Comparison of ENCODE assay signal across 15 cellular contexts in the genomic region with DNA sequence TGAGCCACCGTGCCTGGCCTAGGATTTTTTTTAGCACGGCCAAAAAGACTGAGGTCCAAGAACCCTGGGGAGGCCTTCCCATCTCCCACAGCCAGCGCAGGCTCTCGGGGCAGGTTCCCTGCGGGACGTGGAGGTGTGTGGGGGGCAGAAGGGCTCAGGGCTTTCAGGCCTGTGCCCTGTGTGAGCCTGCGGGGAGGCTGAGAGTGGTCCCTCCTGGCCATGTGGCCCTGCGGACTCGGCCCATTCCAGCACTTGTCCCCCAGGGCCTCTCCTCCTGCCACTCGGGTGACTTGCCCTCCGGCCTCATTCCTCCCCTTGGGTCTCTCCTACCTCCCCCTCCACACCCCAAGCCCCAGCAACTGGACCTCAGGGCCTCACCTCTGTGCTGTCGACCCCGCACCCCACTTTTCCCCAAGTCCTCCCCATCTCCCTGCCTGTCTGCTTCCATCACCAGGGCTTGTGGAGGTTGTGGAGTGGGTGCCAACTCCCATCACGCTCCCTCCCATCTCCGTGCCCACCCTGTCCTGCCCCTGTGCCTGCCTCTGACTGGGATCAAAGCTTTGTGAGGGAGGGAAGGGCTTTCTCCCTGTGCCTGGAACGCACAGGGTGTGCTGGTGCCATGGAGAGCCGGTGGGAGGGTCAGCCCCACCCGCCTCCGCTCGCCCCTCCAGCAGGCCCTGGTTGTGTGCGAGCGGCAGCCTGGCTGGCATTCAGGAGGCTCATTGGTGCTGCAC. TPM values are rescaled to one million over a fixed set of nuclear protein-coding genes. Genes with fewer than 3 reads are reported as not detected.
DNase-seq lines count a peak whose midpoint lies in the region; ATAC-seq lines count a peak whose summit lies in the region.
"Had no signal": no experiment of that assay in that cellular context is flagged by ENCODE, and none has a peak within 500 bp of the region (broad histone marks: within the 10 kb centered on the region; RNA-seq: fewer than 3 reads in every experiment).

No MANE protein-coding gene starts in this region.

- no peaks in the 10 kb centered on the region for H3K27me3 Mint-ChIP-seq in activated CD8-positive, alpha-beta memory T cell treated with anti-CD3 and anti-CD28 coated beads, Interleukin-2, amount 10 ng/mL, durations not matched to agents 7 days and 5 days
- no peaks in the 10 kb centered on the region for H3K27me3 Mint-ChIP-seq in activated naive CD8-positive, alpha-beta T cell treated with anti-CD3 and anti-CD28 coated beads, Interleukin-2, amount 10 ng/mL, durations not matched to agents 7 days and 5 days
- H3K27me3 Mint-ChIP-seq in naive thymus-derived CD8-positive, alpha-beta T cell: no peaks in the 10 kb centered on the region

- no peak for ATAC-seq in activated CD8-positive, alpha-beta memory T cell treated with anti-CD3 and anti-CD28 coated beads, Interleukin-2, amount 10 ng/mL, durations not matched to agents 7 days and 5 days
- ATAC-seq in activated naive CD8-positive, alpha-beta T cell treated with anti-CD3 and anti-CD28 coated beads, Interleukin-2, amount 10 ng/mL, durations not matched to agents 7 days and 5 days (ENCODE audit: low read depth): no peak
- no peak for ATAC-seq in naive thymus-derived CD8-positive, alpha-beta T cell
- ATAC-seq: K562 had no signal

- H3K9me3 Mint-ChIP-seq in activated CD8-positive, alpha-beta memory T cell treated with anti-CD3 and anti-CD28 coated beads, Interleukin-2, amount 10 ng/mL, durations not matched to agents 7 days and 5 days (ENCODE audit: low read depth): no peaks in the 10 kb centered on the region
- H3K9me3 Mint-ChIP-seq in activated naive CD8-positive, alpha-beta T cell treated with anti-CD3 and anti-CD28 coated beads, Interleukin-2, amount 10 ng/mL, durations not matched to agents 7 days and 5 days: no peaks in the 10 kb centered on the region
- H3K9me3 Mint-ChIP-seq in naive thymus-derived CD8-positive, alpha-beta T cell: no peaks in the 10 kb centered on the region

- no peak overlapping the region for H3K4me3 Mint-ChIP-seq in activated CD8-positive, alpha-beta memory T cell treated with anti-CD3 and anti-CD28 coated beads, Interleukin-2, amount 10 ng/mL, durations not matched to agents 7 days and 5 days
- H3K4me3 Mint-ChIP-seq in activated naive CD8-positive, alpha-beta T cell treated with anti-CD3 and anti-CD28 coated beads, Interleukin-2, amount 10 ng/mL, durations not matched to agents 7 days and 5 days: peak overlapping the region; percentile 32
- H3K4me3 Mint-ChIP-seq in naive thymus-derived CD8-positive, alpha-beta T cell: peak overlapping the region in 7 of 10 donors; percentile 22 to 91 (median 34)

- peaks cover 10% of the 10 kb centered on the region for H3K36me3 ChIP-seq in H7 (replicated peaks; ENCODE audit: control insufficient read depth, insufficient read depth, low read length)

- peak overlapping the region; percentile 99 for H3K27ac Mint-ChIP-seq in activated CD8-positive, alpha-beta memory T cell treated with anti-CD3 and anti-CD28 coated beads, Interleukin-2, amount 10 ng/mL, durations not matched to agents 7 days and 5 days
- H3K27ac Mint-ChIP-seq in activated naive CD8-positive, alpha-beta T cell treated with anti-CD3 and anti-CD28 coated beads, Interleukin-2, amount 10 ng/mL, durations not matched to agents 7 days and 5 days: peak overlapping the region; percentile 97
- H3K27ac Mint-ChIP-seq in naive thymus-derived CD8-positive, alpha-beta T cell: peak overlapping the region in 9 of 10 donors; percentile 97 to 100 (median 99)

- POLR2A ChIA-PET in activated naive CD8-positive, alpha-beta T cell treated with anti-CD3 and anti-CD28 coated beads, Interleukin-2, amount 10 ng/mL, durations not matched to agents 7 days and 5 days (lab: Charles Lee): interaction anchor here (0.6 to 4.2 kb wide), 10 partner anchors 10 to 1580 kb away, joined by 3 to 32 read pairs (median 8); a partner anchor contains a TSS
- POLR2A ChIA-PET in naive thymus-derived CD8-positive, alpha-beta T cell (lab: Charles Lee): interaction anchor here (0.6 to 6.0 kb wide), 14 partner anchors 9 to 327 kb away, joined by 3 to 65 read pairs (median 5); a partner anchor contains a TSS

- H3K4me3 ChIP-seq in H7 (ENCODE audit: insufficient read depth, low read depth, low read length): no peak overlapping the region
- H3K4me3 ChIP-seq: K562 had no signal

- H3K4me1 Mint-ChIP-seq in activated CD8-positive, alpha-beta memory T cell treated with anti-CD3 and anti-CD28 coated beads, Interleukin-2, amount 10 ng/mL, durations not matched to agents 7 days and 5 days: peaks cover 35% of the 10 kb centered on the region
- H3K4me1 Mint-ChIP-seq in activated naive CD8-positive, alpha-beta T cell treated with anti-CD3 and anti-CD28 coated beads, Interleukin-2, amount 10 ng/mL, durations not matched to agents 7 days and 5 days: peaks cover 21% of the 10 kb centered on the region
- H3K4me1 Mint-ChIP-seq in naive thymus-derived CD8-positive, alpha-beta T cell: peaks cover 12 to 54% (median 45%) of the 10 kb centered on the region in 4 donors

- H3K36me3 Mint-ChIP-seq in activated CD8-positive, alpha-beta memory T cell treated with anti-CD3 and anti-CD28 coated beads, Interleukin-2, amount 10 ng/mL, durations not matched to agents 7 days and 5 days: peaks cover 6% of the 10 kb centered on the region
- peaks cover 20% of the 10 kb centered on the region for H3K36me3 Mint-ChIP-seq in activated naive CD8-positive, alpha-beta T cell treated with anti-CD3 and anti-CD28 coated beads, Interleukin-2, amount 10 ng/mL, durations not matched to agents 7 days and 5 days
- peaks cover 0 to 21% (median 7%) of the 10 kb centered on the region in 3 donors for H3K36me3 Mint-ChIP-seq in naive thymus-derived CD8-positive, alpha-beta T cell

- CTCF ChIA-PET in activated CD8-positive, alpha-beta memory T cell treated with anti-CD3 and anti-CD28 coated beads, Interleukin-2, amount 10 ng/mL, durations not matched to agents 7 days and 5 days (lab: Charles Lee): interaction anchor here (1.1 to 1.9 kb wide), 2 partner anchors 21 to 32 kb away, joined by 3 to 9 read pairs; a partner anchor contains a TSS

- H3K27me3 ChIP-seq in H7 (ENCODE audit: control insufficient read depth, insufficient read depth, low read length): no peaks in the 10 kb centered on the region

- no peak for DNase-seq in activated CD8-positive, alpha-beta memory T cell treated with anti-CD3 and anti-CD28 coated beads, Interleukin-2, amount 10 ng/mL, durations not matched to agents 7 days and 5 days
- no peak for DNase-seq in activated CD8-positive, alpha-beta memory T cell treated with anti-CD3 and anti-CD28 coated beads for 24 hours
- DNase-seq in H7 (peak; percentile 51), NCI-H1930 (lab: John Stamatoyannopoulos, UW) (no peak), NCI-H526 treated with DMSO at 0.1 percent for 48 hours (lab: John Stamatoyannopoulos, UW) (no peak)
- DNase-seq in activated naive CD8-positive, alpha-beta T cell treated with anti-CD3 and anti-CD28 coated beads, Interleukin-2, amount 10 ng/mL, durations not matched to agents 7 days and 5 days: no peak
- no peak for DNase-seq in naive thymus-derived CD8-positive, alpha-beta T cell
- DNase-seq in activated naive CD4-positive, alpha-beta T cell treated with anti-CD3 and anti-CD28 coated beads, Interleukin-2, amount 50 U/mL, for 16 hours: no peak
- DNase-seq: DND-41, NCI-H1436, NCI-H2171 treated with DMSO at 0.1 percent for 48 hours, NCI-H446 treated with DMSO at 0.1 percent for 48 hours, NCI-H748 treated with DMSO at 0.1 percent for 48 hours, RPMI8226 had no signal

RNA-seq across cellular contexts. Expression of a gene that starts 32.2 kb away (rescaled TPM):
- total RNA-seq in activated CD8-positive, alpha-beta memory T cell treated with anti-CD3 and anti-CD28 coated beads, Interleukin-2, amount 10 ng/mL, durations not matched to agents 7 days and 5 days: 10 to 100 TPM; 43.4 to 70.4 TPM
- 19.4 and 30.2 TPM in 2 replicates for total RNA-seq in H7 (2014; rRNA removed; shearing (Covaris generic))
- 10 to 100 TPM; 78.7 to 78.8 TPM for total RNA-seq in activated naive CD8-positive, alpha-beta T cell treated with anti-CD3 and anti-CD28 coated beads, Interleukin-2, amount 10 ng/mL, durations not matched to agents 7 days and 5 days
- 100 to 1,000 TPM; 158 to 163 TPM for total RNA-seq in naive thymus-derived CD8-positive, alpha-beta T cell
- polyA plus RNA-seq in naive thymus-derived CD8-positive, alpha-beta T cell: 10 to 100 TPM; 26.8 to 33.6 (median 28.6) TPM
